ENCODE assay signal across 17 cellular contexts in genomic region chr11:17387280-17387679, GRCh38. TPM values are rescaled to one million over a fixed set of nuclear protein-coding genes. Genes with fewer than 3 reads are reported as not detected.
DNase-seq lines count a peak whose midpoint lies in the region; ATAC-seq, FAIRE-seq and TF ChIP-seq lines count a peak whose summit lies in the region.
"Had no signal": no experiment of that assay in that cellular context is flagged by ENCODE, and none has a peak within 500 bp of the region (broad histone marks: within the 10 kb centered on the region; RNA-seq: fewer than 3 reads in every experiment).

No MANE protein-coding gene starts in this region.

- no peaks in the 10 kb centered on the region for H3K9me3 ChIP-seq in kidney (ENCODE audit: control insufficient read depth in 1 of 2, low read length in 2 of 2)
- no peaks in the 10 kb centered on the region for H3K9me3 ChIP-seq in gastrocnemius medialis
- H3K9me3 ChIP-seq: left lung had no signal

- H3K36me3 Mint-ChIP-seq in activated naive CD4-positive, alpha-beta T cell treated with anti-CD3 and anti-CD28 coated beads, Interleukin-2, amount 10 ng/mL, durations not matched to agents 7 days and 5 days, result no peaks in the 10 kb centered on the region
- no peaks in the 10 kb centered on the region for H3K36me3 Mint-ChIP-seq in IgD-negative memory B cell

- peak overlapping the region; percentile 60 for H3K4me3 Mint-ChIP-seq in activated naive CD4-positive, alpha-beta T cell treated with anti-CD3 and anti-CD28 coated beads, Interleukin-2, amount 10 ng/mL, durations not matched to agents 7 days and 5 days
- peak overlapping the region in 3 of 4 donors; percentile 45 to 79 (median 74) for H3K4me3 Mint-ChIP-seq in IgD-negative memory B cell

- H3K27ac ChIP-seq in kidney (ENCODE audit: low read depth in 2 of 2, low read length in 2 of 2) (no peak overlapping the region), gastrocnemius medialis (peak overlapping the region; percentile 90 to 98 (median 97))
- H3K27ac ChIP-seq: coronary artery had no signal

- H3K27me3 ChIP-seq in gastrocnemius medialis, result no peaks in the 10 kb centered on the region

- H3K4me1 Mint-ChIP-seq in activated naive CD4-positive, alpha-beta T cell treated with anti-CD3 and anti-CD28 coated beads, Interleukin-2, amount 10 ng/mL, durations not matched to agents 7 days and 5 days, result peaks cover 16% of the 10 kb centered on the region
- peaks cover 9 to 16% (median 14%) of the 10 kb centered on the region in 3 donors for H3K4me1 Mint-ChIP-seq in IgD-negative memory B cell

- CTCF ChIA-PET in activated naive CD4-positive, alpha-beta T cell treated with anti-CD3 and anti-CD28 coated beads, Interleukin-2, amount 10 ng/mL, durations not matched to agents 7 days and 5 days (lab: Charles Lee), result interaction anchor here (1.0 to 3.2 kb wide), 8 partner anchors 26 to 140 kb away, joined by 3 to 26 read pairs (median 5); no protein-coding TSS in a partner anchor

- H3K4me3 ChIP-seq in kidney (ENCODE audit: low read length in 2 of 2) (no peak overlapping the region), gastrocnemius medialis (peak overlapping the region; percentile 68 to 81 (median 76))
- H3K4me3 ChIP-seq: coronary artery, left lung had no signal

- FAIRE-seq in kidney (lab: Jason Lieb, UNC), result no peak
- FAIRE-seq: astrocyte, D721Med, frontal cortex had no signal

- TF ChIP-seq CTCF in kidney (IDR thresholded peaks at IDR 0.05; ENCODE audit: borderline replicate concordance, extremely low read depth, insufficient read depth), result no peak
- TF ChIP-seq CTCF in gastrocnemius medialis (IDR thresholded peaks at IDR 0.05 in 4 of 5, conservative IDR thresholded peaks at IDR 0.05 in 1 of 5), result no peak

- no peak overlapping the region for H3K9ac ChIP-seq in kidney (ENCODE audit: low read length in 2 of 2)

- H3K36me3 ChIP-seq in kidney (ENCODE audit: control insufficient read depth in 1 of 2, insufficient read depth in 2 of 2, low read length in 2 of 2) (no peaks in the 10 kb centered on the region), gastrocnemius medialis (peaks cover 0 to 8% of the 10 kb centered on the region in 2 donors)
- H3K36me3 ChIP-seq: left lung had no signal

- no peak for TF ChIP-seq POLR2A in gastrocnemius medialis (IDR thresholded peaks at IDR 0.05)

- H3K9me3 Mint-ChIP-seq in activated naive CD4-positive, alpha-beta T cell treated with anti-CD3 and anti-CD28 coated beads, Interleukin-2, amount 10 ng/mL, durations not matched to agents 7 days and 5 days, result no peaks in the 10 kb centered on the region
- H3K9me3 Mint-ChIP-seq in IgD-negative memory B cell, result no peaks in the 10 kb centered on the region

- no peak overlapping the region for H3K27ac Mint-ChIP-seq in activated naive CD4-positive, alpha-beta T cell treated with anti-CD3 and anti-CD28 coated beads, Interleukin-2, amount 10 ng/mL, durations not matched to agents 7 days and 5 days
- H3K27ac Mint-ChIP-seq in IgD-negative memory B cell, result no peak overlapping the region

- peaks cover 69% of the 10 kb centered on the region for H3K27me3 Mint-ChIP-seq in activated naive CD4-positive, alpha-beta T cell treated with anti-CD3 and anti-CD28 coated beads, Interleukin-2, amount 10 ng/mL, durations not matched to agents 7 days and 5 days
- H3K27me3 Mint-ChIP-seq in IgD-negative memory B cell, result no peaks in the 10 kb centered on the region

- H3K4me1 ChIP-seq in kidney (ENCODE audit: control insufficient read depth in 1 of 2, insufficient read depth in 1 of 2, low read depth in 1 of 2, low read length in 2 of 2), result peaks cover 0 to 6% of the 10 kb centered on the region in 2 donors
- H3K4me1 ChIP-seq in gastrocnemius medialis, result peaks cover 31 to 38% of the 10 kb centered on the region in 2 donors

- no peak for ATAC-seq in gastrocnemius medialis

- no peak for DNase-seq in activated naive CD4-positive, alpha-beta T cell treated with anti-CD3 and anti-CD28 coated beads, Interleukin-2, amount 10 ng/mL, durations not matched to agents 7 days and 5 days
- no peak for DNase-seq in activated naive CD4-positive, alpha-beta T cell treated with anti-CD3 and anti-CD28 coated beads, Interleukin-2, amount 50 U/mL, for 16 hours
- DNase-seq in kidney (peak; percentile 78), gastrocnemius medialis (no peak), NCI-H2196 (lab: John Stamatoyannopoulos, UW; ENCODE audit: unreplicated experiment) (no peak), GM03348 (ENCODE audit: low spot score) (no peak)
- no peak for DNase-seq in stimulated activated naive CD4-positive, alpha-beta T cell treated with Interleukin-2 at 50 U/mL for 16 hours (lab: John Stamatoyannopoulos, UW)
- DNase-seq: GF-D8, GOT3, T-helper 9 cell had no signal

- intact Hi-C loops in kidney (cut with DNase I) (no loop called here), gastrocnemius medialis (cut with DNase I; ENCODE audit: low total_unique reads) (loop anchor here (2.0 to 10.0 kb wide), 4 partner anchors 35 to 410 kb away; partner anchors contain the start of gene MYOD1)

- in situ Hi-C loops in gastrocnemius medialis (cut with MboI; ENCODE audit: low sequenced_read_pairs in 4 of 4), result loop anchor here in 2 of 4 donors (10.0 to 25.0 kb wide), 3 partner anchors 88 to 325 kb away; partner anchors contain the start of genes ABCC8 (in 1 of the 2) and MYOD1 (in 1 of the 2)

RNA-seq across cellular contexts. Expression of gene KCNJ11, which starts 1.2 kb away (rescaled TPM):
- 0.80 TPM for polyA plus RNA-seq in IgD-negative memory B cell
- 4.8 TPM for total RNA-seq in kidney
- 3.6 TPM for polyA plus RNA-seq in kidney (ENCODE audit: insufficient read depth, low read depth, low replicate concordance)
- total RNA-seq in gastrocnemius medialis, result 100 to 1,000 TPM; 103 to 182 (median 147) TPM
- total RNA-seq: M059J had no signal

RNA-seq across cellular contexts. Expression of gene NCR3LG1, which starts 35.7 kb away (rescaled TPM):
- polyA plus RNA-seq in IgD-negative memory B cell, result not detected
- 4.5 TPM for total RNA-seq in kidney
- 0.71 TPM for polyA plus RNA-seq in kidney (ENCODE audit: insufficient read depth, low read depth, low replicate concordance)
- under 1 TPM; 0.07 to 0.95 (median 0.38) TPM for total RNA-seq in gastrocnemius medialis

Comparison
In these comparisons a context has a peak if more than half of its experiments do, and no peak if none do; other contexts are left out.
1. H3K27ac ChIP-seq: peak in gastrocnemius medialis (4 of 4); none in kidney (0 of 2).
2. H3K4me3 ChIP-seq: peak in gastrocnemius medialis (4 of 4); none in kidney (0 of 2).
3. RNA of gene KCNJ11, which starts 1.2 kb away (total RNA-seq): 103 to 182 TPM in gastrocnemius medialis; 4.8 TPM in kidney (single experiment); every median in the first group is over 10 times any median in the second.